1 cellular context compared by ENCODE assay signal in genomic region chr7:65750511-65751344, GRCh38.
TF ChIP-seq lines count a peak whose summit lies in the region.

No MANE protein-coding gene starts in this region.

TF ChIP-seq in HepG2, 621 proteins besides CTCF, POLR2A, EP300 and RAD21 (continued from another document and continues in another):
- TF ChIP-seq ZSCAN20 (CRISPR knock-in tag; IDR thresholded peaks at IDR 0.05; ENCODE audit: borderline replicate concordance) (no peak), MXD1 (CRISPR knock-in tag; IDR thresholded peaks at IDR 0.05) (peak; percentile 23; the same call in 1 of the 2 replicates), JARID2 (CRISPR knock-in tag; IDR thresholded peaks at IDR 0.05; ENCODE audit: insufficient replicate concordance) (no peak), ZNF776 (CRISPR knock-in tag; IDR thresholded peaks at IDR 0.05) (0 out of 2 replicates have a peak, but pooled peaks have one; percentile 6), ZNF136 (CRISPR knock-in tag; IDR thresholded peaks at IDR 0.05; ENCODE audit: low read depth) (peak; percentile 19; the same call in 1 of the 2 replicates), ETV6 (CRISPR knock-in tag; conservative IDR thresholded peaks at IDR 0.05) (peak; percentile 72; the same call in 1 of the 2 replicates), GATAD1 (CRISPR knock-in tag; IDR thresholded peaks at IDR 0.05) (peak; percentile 85), TERF1 (CRISPR knock-in tag; IDR thresholded peaks at IDR 0.05) (no peak), ATF1 (CRISPR knock-in tag; IDR thresholded peaks at IDR 0.05) (no peak), HOMEZ (CRISPR knock-in tag; IDR thresholded peaks at IDR 0.05; ENCODE audit: low read depth) (no peak), U2AF2 (IDR thresholded peaks at IDR 0.05; ENCODE audit: low read depth, low read length) (no peak), SCMH1 (CRISPR knock-in tag; IDR thresholded peaks at IDR 0.05; ENCODE audit: borderline replicate concordance) (no peak), MEIS2 (CRISPR knock-in tag; IDR thresholded peaks at IDR 0.05) (no peak), ZNF782 (CRISPR knock-in tag; IDR thresholded peaks at IDR 0.05; ENCODE audit: borderline replicate concordance) (no peak), MAZ (IDR thresholded peaks at IDR 0.05; ENCODE audit: borderline replicate concordance, low read depth, low read length) (no peak), MAZ (CRISPR knock-in tag; IDR thresholded peaks at IDR 0.05; ENCODE audit: low read depth) (no peak), SRY (CRISPR knock-in tag; IDR thresholded peaks at IDR 0.05) (no peak), HNRNPK (IDR thresholded peaks at IDR 0.05; ENCODE audit: low read depth, low read length, poor library complexity, severe bottlenecking) (no peak), CENPX (CRISPR knock-in tag; IDR thresholded peaks at IDR 0.05) (no peak), MNT (IDR thresholded peaks at IDR 0.05) (no peak), ZSCAN25 (CRISPR knock-in tag; IDR thresholded peaks at IDR 0.05) (no peak), ZNF558 (CRISPR knock-in tag; IDR thresholded peaks at IDR 0.05; ENCODE audit: borderline replicate concordance) (peak; percentile 95; the same call in 1 of the 2 replicates), MIER2 (CRISPR knock-in tag; IDR thresholded peaks at IDR 0.05) (no peak), FOSL2 (CRISPR knock-in tag; IDR thresholded peaks at IDR 0.05) (no peak), ZGPAT (CRISPR knock-in tag; IDR thresholded peaks at IDR 0.05) (peak; percentile 53), HDAC6 (IDR thresholded peaks at IDR 0.05; ENCODE audit: low read depth, low read length) (no peak), CBFB (CRISPR knock-in tag; IDR thresholded peaks at IDR 0.05) (0 out of 2 replicates have a peak, but pooled peaks have one; percentile 36), THYN1 (CRISPR knock-in tag; IDR thresholded peaks at IDR 0.05; ENCODE audit: borderline replicate concordance, low read depth) (no peak), ZNF720 (CRISPR knock-in tag; IDR thresholded peaks at IDR 0.05) (no peak), FOXK1 (CRISPR knock-in tag; IDR thresholded peaks at IDR 0.05; ENCODE audit: borderline replicate concordance, low read depth) (0 out of 2 replicates have a peak, but pooled peaks have one; percentile 10), PAWR (CRISPR knock-in tag; IDR thresholded peaks at IDR 0.05; ENCODE audit: borderline replicate concordance) (no peak), TOE1 (CRISPR knock-in tag; IDR thresholded peaks at IDR 0.05) (no peak), NRL (CRISPR knock-in tag; IDR thresholded peaks at IDR 0.05; ENCODE audit: borderline replicate concordance) (no peak), ARNT2 (CRISPR knock-in tag; IDR thresholded peaks at IDR 0.05; ENCODE audit: low read depth) (peak; percentile 50; the same call in 1 of the 2 replicates), ZNF513 (CRISPR knock-in tag; conservative IDR thresholded peaks at IDR 0.05) (no peak), HNRNPL (IDR thresholded peaks at IDR 0.05; ENCODE audit: low read depth, low read length) (no peak), NR2F1 (CRISPR knock-in tag; IDR thresholded peaks at IDR 0.05) (no peak), NFYC (CRISPR knock-in tag; IDR thresholded peaks at IDR 0.05) (peak; percentile 96), PLSCR1 (CRISPR knock-in tag; IDR thresholded peaks at IDR 0.05; ENCODE audit: borderline replicate concordance) (0 out of 2 replicates have a peak, but pooled peaks have one; percentile 74), ZNF678 (CRISPR knock-in tag; IDR thresholded peaks at IDR 0.05) (no peak), FLYWCH1 (CRISPR knock-in tag; IDR thresholded peaks at IDR 0.05) (no peak), ZNF430 (CRISPR knock-in tag; IDR thresholded peaks at IDR 0.05) (0 out of 2 replicates have a peak, but pooled peaks have one; percentile 61), SALL2 (CRISPR knock-in tag; IDR thresholded peaks at IDR 0.05) (no peak), ZNF234 (CRISPR knock-in tag; conservative IDR thresholded peaks at IDR 0.05) (no peak)
- TF ChIP-seq, protein P1, sequence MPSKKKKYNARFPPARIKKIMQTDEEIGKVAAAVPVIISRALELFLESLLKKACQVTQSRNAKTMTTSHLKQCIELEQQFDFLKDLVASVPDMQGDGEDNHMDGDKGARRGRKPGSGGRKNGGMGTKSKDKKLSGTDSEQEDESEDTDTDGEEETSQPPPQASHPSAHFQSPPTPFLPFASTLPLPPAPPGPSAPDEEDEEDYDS (CRISPR knock-in tag; IDR thresholded peaks at IDR 0.05) = peak; percentile 89
- TF ChIP-seq, protein P2, sequence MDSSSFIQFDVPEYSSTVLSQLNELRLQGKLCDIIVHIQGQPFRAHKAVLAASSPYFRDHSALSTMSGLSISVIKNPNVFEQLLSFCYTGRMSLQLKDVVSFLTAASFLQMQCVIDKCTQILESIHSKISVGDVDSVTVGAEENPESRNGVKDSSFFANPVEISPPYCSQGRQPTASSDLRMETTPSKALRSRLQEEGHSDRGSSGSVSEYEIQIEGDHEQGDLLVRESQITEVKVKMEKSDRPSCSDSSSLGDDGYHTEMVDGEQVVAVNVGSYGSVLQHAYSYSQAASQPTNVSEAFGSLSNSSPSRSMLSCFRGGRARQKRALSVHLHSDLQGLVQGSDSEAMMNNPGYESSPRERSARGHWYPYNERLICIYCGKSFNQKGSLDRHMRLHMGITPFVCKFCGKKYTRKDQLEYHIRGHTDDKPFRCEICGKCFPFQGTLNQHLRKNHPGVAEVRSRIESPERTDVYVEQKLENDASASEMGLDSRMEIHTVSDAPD (CRISPR knock-in tag; IDR thresholded peaks at IDR 0.05) = no peak
- TF ChIP-seq, protein P3, sequence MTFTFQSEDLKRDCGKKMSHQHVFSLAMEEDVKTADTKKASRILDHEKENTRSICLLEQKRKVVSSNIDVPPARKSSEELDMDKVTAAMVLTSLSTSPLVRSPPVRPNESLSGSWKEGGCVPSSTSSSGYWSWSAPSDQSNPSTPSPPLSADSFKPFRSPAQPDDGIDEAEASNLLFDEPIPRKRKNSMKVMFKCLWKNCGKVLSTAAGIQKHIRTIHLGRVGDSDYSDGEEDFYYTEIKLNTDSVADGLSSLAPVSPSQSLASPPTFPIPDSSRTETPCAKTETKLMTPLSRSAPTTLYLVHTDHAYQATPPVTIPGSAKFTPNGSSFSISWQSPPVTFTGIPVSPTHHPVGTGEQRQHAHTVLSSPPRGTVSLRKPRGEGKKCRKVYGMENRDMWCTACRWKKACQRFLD (CRISPR knock-in tag; IDR thresholded peaks at IDR 0.05; ENCODE audit: borderline replicate concordance) = no peak; the same call in 1 of the 2 replicates
- TF ChIP-seq, protein P4, sequence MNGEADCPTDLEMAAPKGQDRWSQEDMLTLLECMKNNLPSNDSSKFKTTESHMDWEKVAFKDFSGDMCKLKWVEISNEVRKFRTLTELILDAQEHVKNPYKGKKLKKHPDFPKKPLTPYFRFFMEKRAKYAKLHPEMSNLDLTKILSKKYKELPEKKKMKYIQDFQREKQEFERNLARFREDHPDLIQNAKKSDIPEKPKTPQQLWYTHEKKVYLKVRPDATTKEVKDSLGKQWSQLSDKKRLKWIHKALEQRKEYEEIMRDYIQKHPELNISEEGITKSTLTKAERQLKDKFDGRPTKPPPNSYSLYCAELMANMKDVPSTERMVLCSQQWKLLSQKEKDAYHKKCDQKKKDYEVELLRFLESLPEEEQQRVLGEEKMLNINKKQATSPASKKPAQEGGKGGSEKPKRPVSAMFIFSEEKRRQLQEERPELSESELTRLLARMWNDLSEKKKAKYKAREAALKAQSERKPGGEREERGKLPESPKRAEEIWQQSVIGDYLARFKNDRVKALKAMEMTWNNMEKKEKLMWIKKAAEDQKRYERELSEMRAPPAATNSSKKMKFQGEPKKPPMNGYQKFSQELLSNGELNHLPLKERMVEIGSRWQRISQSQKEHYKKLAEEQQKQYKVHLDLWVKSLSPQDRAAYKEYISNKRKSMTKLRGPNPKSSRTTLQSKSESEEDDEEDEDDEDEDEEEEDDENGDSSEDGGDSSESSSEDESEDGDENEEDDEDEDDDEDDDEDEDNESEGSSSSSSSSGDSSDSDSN (CRISPR knock-in tag; IDR thresholded peaks at IDR 0.05) = peak; percentile 55; the same call in 1 of the 2 replicates
- TF ChIP-seq, protein P5, sequence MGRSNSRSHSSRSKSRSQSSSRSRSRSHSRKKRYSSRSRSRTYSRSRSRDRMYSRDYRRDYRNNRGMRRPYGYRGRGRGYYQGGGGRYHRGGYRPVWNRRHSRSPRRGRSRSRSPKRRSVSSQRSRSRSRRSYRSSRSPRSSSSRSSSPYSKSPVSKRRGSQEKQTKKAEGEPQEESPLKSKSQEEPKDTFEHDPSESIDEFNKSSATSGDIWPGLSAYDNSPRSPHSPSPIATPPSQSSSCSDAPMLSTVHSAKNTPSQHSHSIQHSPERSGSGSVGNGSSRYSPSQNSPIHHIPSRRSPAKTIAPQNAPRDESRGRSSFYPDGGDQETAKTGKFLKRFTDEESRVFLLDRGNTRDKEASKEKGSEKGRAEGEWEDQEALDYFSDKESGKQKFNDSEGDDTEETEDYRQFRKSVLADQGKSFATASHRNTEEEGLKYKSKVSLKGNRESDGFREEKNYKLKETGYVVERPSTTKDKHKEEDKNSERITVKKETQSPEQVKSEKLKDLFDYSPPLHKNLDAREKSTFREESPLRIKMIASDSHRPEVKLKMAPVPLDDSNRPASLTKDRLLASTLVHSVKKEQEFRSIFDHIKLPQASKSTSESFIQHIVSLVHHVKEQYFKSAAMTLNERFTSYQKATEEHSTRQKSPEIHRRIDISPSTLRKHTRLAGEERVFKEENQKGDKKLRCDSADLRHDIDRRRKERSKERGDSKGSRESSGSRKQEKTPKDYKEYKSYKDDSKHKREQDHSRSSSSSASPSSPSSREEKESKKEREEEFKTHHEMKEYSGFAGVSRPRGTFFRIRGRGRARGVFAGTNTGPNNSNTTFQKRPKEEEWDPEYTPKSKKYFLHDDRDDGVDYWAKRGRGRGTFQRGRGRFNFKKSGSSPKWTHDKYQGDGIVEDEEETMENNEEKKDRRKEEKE (IDR thresholded peaks at IDR 0.05) = no peak
